In the genomic region with DNA sequence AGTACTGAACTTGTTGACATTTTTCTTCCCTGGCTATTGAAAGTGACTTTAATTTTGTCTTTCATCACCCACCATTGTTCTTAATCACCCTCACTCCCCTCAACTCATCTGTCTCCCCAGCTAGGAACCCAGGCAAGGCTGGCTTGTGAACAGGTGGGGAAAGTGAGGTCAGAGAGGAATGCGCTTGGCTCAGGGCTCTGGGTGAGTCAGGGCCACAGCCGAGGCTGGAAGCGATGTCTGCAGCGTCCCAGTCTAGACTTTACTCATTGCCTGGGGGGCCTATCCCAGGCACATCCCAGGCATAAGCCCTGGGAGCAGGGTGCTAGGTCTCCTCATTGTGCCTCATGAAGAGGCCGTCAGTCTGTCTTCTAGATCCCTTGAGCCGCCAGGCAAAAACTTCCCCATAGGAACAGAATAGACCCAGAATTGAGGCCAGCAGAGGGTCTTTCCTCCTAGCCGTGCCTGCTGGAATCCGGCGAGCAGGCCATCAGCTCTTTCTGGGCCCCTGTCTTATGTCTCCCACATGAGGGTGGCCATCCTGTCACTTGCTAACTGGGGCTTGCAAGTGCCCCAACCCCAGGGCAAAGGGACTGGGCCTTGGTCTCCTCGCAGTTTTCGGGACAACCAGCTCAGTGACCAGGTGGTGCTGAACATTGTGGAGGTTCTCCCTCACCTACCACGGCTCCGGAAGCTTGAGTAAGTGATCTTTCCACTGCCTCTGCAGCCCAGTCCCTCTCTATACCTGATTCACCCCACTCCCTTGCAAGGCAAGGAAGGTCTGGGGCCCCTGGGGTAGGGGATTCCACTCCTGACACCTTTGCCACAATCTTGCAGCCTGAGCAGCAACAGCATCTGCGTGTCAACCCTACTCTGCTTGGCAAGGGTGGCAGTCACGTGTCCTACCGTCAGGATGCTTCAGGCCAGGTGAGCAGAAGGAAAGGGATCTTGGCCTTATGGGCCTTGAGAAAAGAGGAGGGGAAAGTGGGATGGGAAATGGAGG, we compare ENCODE assay signal across 15 cellular contexts. TPM values are rescaled to one million over a fixed set of nuclear protein-coding genes. Genes with fewer than 3 reads are reported as not detected.
DNase-seq lines count a peak whose midpoint lies in the region; ATAC-seq and TF ChIP-seq lines count a peak whose summit lies in the region.
"Had no signal": no experiment of that assay in that cellular context is flagged by ENCODE, and none has a peak within 500 bp of the region (broad histone marks: within the 10 kb centered on the region; RNA-seq: fewer than 3 reads in every experiment).

No MANE protein-coding gene starts in this region.

- H3K27me3 Mint-ChIP-seq in stimulated activated memory B cell treated with anti-CD40 and anti-IgM and Interleukin-4, amounts not matched to agents 10 μg/mL and 1 μg/mL and 100 μg/mL, for 72 hours = no peaks in the 10 kb centered on the region

- no peak overlapping the region for H3K4me3 ChIP-seq in SJCRH30
- no peak overlapping the region for H3K4me3 ChIP-seq in fibroblast of the aortic adventitia (ENCODE audit: low read depth, low read length)
- H3K4me3 ChIP-seq: esophagus muscularis mucosa, upper lobe of right lung had no signal

- H3K27me3 ChIP-seq in SJCRH30 = no peaks in the 10 kb centered on the region
- H3K27me3 ChIP-seq: esophagus muscularis mucosa, upper lobe of right lung had no signal

- H3K9me3 ChIP-seq in SJCRH30 (replicated peaks) = no peaks in the 10 kb centered on the region
- H3K9me3 ChIP-seq: esophagus muscularis mucosa, upper lobe of right lung had no signal

- H3K36me3 Mint-ChIP-seq in stimulated activated memory B cell treated with anti-CD40 and anti-IgM and Interleukin-4, amounts not matched to agents 10 μg/mL and 1 μg/mL and 100 μg/mL, for 72 hours = peaks cover 87% of the 10 kb centered on the region

- TF ChIP-seq CTCF in fibroblast of the aortic adventitia (IDR thresholded peaks at IDR 0.05; ENCODE audit: insufficient read depth, low read length) = no peak

- peak; percentile 43 for DNase-seq in activated effector memory CD4-positive, alpha-beta T cell treated with anti-CD3 and anti-CD28 coated beads, Interleukin-2, amount 50 U/mL, for 16 hours
- no peak for DNase-seq in activated effector memory CD4-positive, alpha-beta T cell treated with Interleukin-2 at 50 U/mL for 16 hours
- peak; percentile 84 for DNase-seq in SJCRH30
- peak; percentile 31 for DNase-seq in fibroblast of the aortic adventitia (ENCODE audit: low read depth)
- DNase-seq in NCI-H146 (lab: John Stamatoyannopoulos, UW) = no peak
- DNase-seq: AML-193, caudate nucleus, NCI-H1105, NCI-H82, small intestine, upper lobe of right lung had no signal

- H3K9me3 Mint-ChIP-seq in stimulated activated memory B cell treated with anti-CD40 and anti-IgM and Interleukin-4, amounts not matched to agents 10 μg/mL and 1 μg/mL and 100 μg/mL, for 72 hours = peaks cover 5% of the 10 kb centered on the region

- no peaks in the 10 kb centered on the region for H3K36me3 ChIP-seq in SJCRH30

- ATAC-seq in stimulated activated memory B cell treated with anti-CD40 and anti-IgM and Interleukin-4, amounts not matched to agents 10 μg/mL and 1 μg/mL and 100 μg/mL, for 72 hours = no peak
- no peak for ATAC-seq in GM19467 (IDR thresholded peaks at IDR 0.05; ENCODE audit: unreplicated experiment)
- ATAC-seq in GM19328 (IDR thresholded peaks at IDR 0.05; ENCODE audit: unreplicated experiment) = no peak
- ATAC-seq: upper lobe of right lung had no signal

- peak overlapping the region; percentile 65 for H3K27ac Mint-ChIP-seq in stimulated activated memory B cell treated with anti-CD40 and anti-IgM and Interleukin-4, amounts not matched to agents 10 μg/mL and 1 μg/mL and 100 μg/mL, for 72 hours

- H3K4me3 Mint-ChIP-seq in stimulated activated memory B cell treated with anti-CD40 and anti-IgM and Interleukin-4, amounts not matched to agents 10 μg/mL and 1 μg/mL and 100 μg/mL, for 72 hours = no peak overlapping the region

- H3K4me1 ChIP-seq in SJCRH30 = peaks cover 17% of the 10 kb centered on the region
- H3K4me1 ChIP-seq: esophagus muscularis mucosa, upper lobe of right lung had no signal

- H3K27ac ChIP-seq in SJCRH30 = peak overlapping the region; percentile 58
- H3K27ac ChIP-seq: esophagus muscularis mucosa, upper lobe of right lung had no signal

- peaks cover 49% of the 10 kb centered on the region for H3K4me1 Mint-ChIP-seq in stimulated activated memory B cell treated with anti-CD40 and anti-IgM and Interleukin-4, amounts not matched to agents 10 μg/mL and 1 μg/mL and 100 μg/mL, for 72 hours

RNA-seq across cellular contexts. Expression of a gene that starts 40.1 kb away (rescaled TPM):
- total RNA-seq in SJCRH30 (2014; rRNA removed; shearing (Covaris generic)) = 1.5 and 2.9 TPM in 2 replicates
- total RNA-seq in fibroblast of the aortic adventitia (ENCODE audit: low replicate concordance) = 13.0 and 31.0 TPM in 2 replicates

Comparison
In these comparisons a context has a peak if more than half of its experiments do, and no peak if none do; other contexts are left out.
1. DNase-seq: peak in activated effector memory CD4-positive, alpha-beta T cell treated with anti-CD3 and anti-CD28 coated beads, Interleukin-2, amount 50 U/mL, for 16 hours (single experiment), SJCRH30 (2 of 2) and fibroblast of the aortic adventitia (single experiment); none in activated effector memory CD4-positive, alpha-beta T cell treated with Interleukin-2 at 50 U/mL for 16 hours (single experiment) and NCI-H146 (single experiment).